Comparison of ENCODE assay signal across 15 cellular contexts in the genomic region with DNA sequence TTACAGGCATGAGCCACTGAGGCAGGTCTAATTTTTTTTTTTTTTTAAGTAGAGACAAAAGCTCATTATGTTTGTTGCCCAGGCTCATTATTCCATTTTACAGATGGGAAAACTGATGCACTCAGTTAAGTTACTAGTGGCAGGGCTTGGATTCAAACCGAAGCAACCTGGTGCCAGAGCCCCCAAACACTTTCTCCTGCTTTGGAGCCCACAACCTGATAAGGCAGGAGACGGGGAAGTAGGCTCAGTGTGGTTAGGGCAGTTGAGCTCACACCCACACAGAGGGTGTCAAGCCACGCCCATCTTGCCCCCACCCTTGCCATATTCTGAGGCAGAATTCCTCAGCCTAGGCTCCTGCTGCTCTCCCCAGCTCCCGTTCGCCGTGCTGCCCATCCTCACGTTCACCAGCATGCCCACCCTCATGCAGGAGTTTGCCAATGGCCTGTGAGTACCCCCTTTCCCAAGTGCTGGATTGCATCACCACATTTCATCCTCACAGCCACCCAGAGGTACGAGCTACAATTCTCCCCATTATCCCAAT. TPM values are rescaled to one million over a fixed set of nuclear protein-coding genes. Genes with fewer than 3 reads are reported as not detected.
A peak's percentile ranks its signal among the peaks of the same experiment; 100 is the strongest.
DNase-seq lines count a peak whose midpoint lies in the region; ATAC-seq, FAIRE-seq and TF ChIP-seq lines count a peak whose summit lies in the region.
"Had no signal": no experiment of that assay in that cellular context is flagged by ENCODE, and none has a peak within 500 bp of the region (broad histone marks: within the 10 kb centered on the region; RNA-seq: fewer than 3 reads in every experiment).

No MANE protein-coding gene starts in this region.

- TF ChIP-seq POLR2A in HepG2 (IDR thresholded peaks at IDR 0.05; ENCODE audit: insufficient read depth in 1 of 2, low read depth in 2 of 2, low read length in 2 of 2): no peak

- no peaks in the 10 kb centered on the region for H3K9me3 ChIP-seq in HepG2 (ENCODE audit: low read length)

- H3K36me3 ChIP-seq in HepG2 (replicated peaks in 1 of 2; ENCODE audit: control insufficient read depth in 1 of 2, insufficient read depth in 2 of 2, low read length in 2 of 2): no peaks in the 10 kb centered on the region

- H3K27me3 ChIP-seq in HepG2 (ENCODE audit: control insufficient read depth in 1 of 2, insufficient read depth in 2 of 2, low read length in 2 of 2): no peaks in the 10 kb centered on the region; a peak in 1 of 5 replicates

- H3K4me2 ChIP-seq in HepG2 (ENCODE audit: low read depth, low read length): peak overlapping the region; percentile 98

- no peak for TF ChIP-seq CTCF in HepG2 (CRISPR knock-in tag; IDR thresholded peaks at IDR 0.05)

- H4K20me1 ChIP-seq in HepG2 (ENCODE audit: insufficient read depth, low read length): no peaks in the 10 kb centered on the region

- DNase-seq in CD1c-positive myeloid dendritic cell (ENCODE audit: extremely low spot score) (peak; percentile 66), GF-D8 (lab: John Stamatoyannopoulos, UW) (peak; percentile 29), SKM-1 (lab: John Stamatoyannopoulos, UW; ENCODE audit: unreplicated experiment) (peak; percentile 41), HepG2 (ENCODE audit: low spot score) (no peak), hippocampal formation (lab: John Stamatoyannopoulos, UW) (no peak), inferior parietal cortex (ENCODE audit: extremely low spot score) (no peak), SHP77 treated with DMSO at 0.1 percent for 48 hours (lab: John Stamatoyannopoulos, UW) (no peak)
- DNase-seq: activated naive CD4-positive, alpha-beta T cell; KG1; left ventricle myocardium superior; NCI-H1930; substantia nigra had no signal

- CTCF ChIA-PET in HepG2 (lab: Yijun Ruan, JAX; ENCODE audit: low intra/inter-chr PET ratio, low total read pairs): no interaction called here

- no peak overlapping the region for H3K9ac ChIP-seq in HepG2 (ENCODE audit: insufficient read depth, low read depth, low read length)

- no peak for ATAC-seq in HepG2
- ATAC-seq in HG02973 (IDR thresholded peaks at IDR 0.05; ENCODE audit: unreplicated experiment): no peak
- ATAC-seq: left ventricle myocardium superior had no signal

- peaks cover 59% of the 10 kb centered on the region for H3K4me1 ChIP-seq in HepG2 (ENCODE audit: insufficient read depth, low read length)

- in situ Hi-C loops in HepG2 (cut with HindIII; ENCODE audit: extremely low pct_ligation_motif_present, low pct_unique_long_range_greater_than_20kb): no loop called here

- no TSS peak for BruUV-seq in HepG2 (replicated peaks; lab: Mats Ljungman, UMichigan)

- no peak for TF ChIP-seq EP300 in HepG2 (IDR thresholded peaks at IDR 0.05; ENCODE audit: low read depth in 2 of 2, low read length in 2 of 2)
- TF ChIP-seq EP300 in HepG2 (CRISPR knock-in tag; IDR thresholded peaks at IDR 0.05; ENCODE audit: borderline replicate concordance): no peak

- no peak overlapping the region for H3K27ac ChIP-seq in HepG2 (ENCODE audit: extremely low read length, insufficient read depth, low read length)

- 40% methylated on average over 8 of the region's 8 CpGs for WGBS in HepG2 (ENCODE audit: low lambda C conversion rate)

- intact Hi-C loops in HepG2 (cut with micrococcal nuclease; ENCODE audit: unreplicated experiment): loop anchor here (10.0 kb wide), 1 partner anchor 209 kb away; no protein-coding TSS in a partner anchor

- peaks cover 15% of the 10 kb centered on the region for H3K79me2 ChIP-seq in HepG2 (ENCODE audit: insufficient read depth, low read length)

- H3K4me3 ChIP-seq in HepG2 (replicated peaks in 1 of 3; ENCODE audit: insufficient read depth in 1 of 3, low read depth in 2 of 3, low read length in 3 of 3): no peak overlapping the region; a peak in 1 of 6 replicates
- H3K4me3 ChIP-seq: skin epidermis had no signal

- POLR2A ChIA-PET in HepG2 (lab: Yijun Ruan, JAX): interaction anchor here (1.2 to 2.6 kb wide), 3 partner anchors 33 to 110 kb away, joined by 3 to 15 read pairs (median 3); no protein-coding TSS in a partner anchor

- no peak overlapping the region for H2AFZ ChIP-seq in HepG2 (ENCODE audit: low read length)

- FAIRE-seq in HepG2 (lab: Jason Lieb, UNC): no peak

- TF ChIP-seq RAD21 in HepG2 (CRISPR knock-in tag; IDR thresholded peaks at IDR 0.05): no peak

RNA-seq across cellular contexts. Expression of gene CTDSP1, which starts 5.8 kb away (rescaled TPM):
- total RNA-seq in HepG2 (2016; rRNA removed; fragmentation: Illumina TruSeq; extraction: Trizol): 78.5 and 91.0 TPM in 2 replicates
- 61.6 and 62.5 TPM in 2 replicates for total RNA-seq in HepG2 (2016; cell fraction: cytosol; rRNA removed; fragmentation: Illumina TruSeq; extraction: Trizol; ENCODE audit: low read depth)
- total RNA-seq in HepG2 (2016; cell fraction: insoluble cytoplasmic fraction; rRNA removed; fragmentation: Illumina TruSeq; extraction: Trizol): 72.7 and 92.2 TPM in 2 replicates
- total RNA-seq in HepG2 (2016; cell fraction: membrane; rRNA removed; fragmentation: Illumina TruSeq; extraction: Trizol): 98.7 and 108 TPM in 2 replicates
- 63.4 and 77.8 TPM in 2 replicates for total RNA-seq in HepG2 (2016; cell fraction: nucleus; rRNA removed; fragmentation: Illumina TruSeq; extraction: Trizol)
- 268 and 270 TPM in 2 replicates for polyA plus RNA-seq in HepG2 (2011; rRNA removed)
- 216 and 257 TPM in 2 replicates for polyA plus RNA-seq in HepG2 (2011; cell fraction: cytosol; rRNA removed)
- 595 and 749 TPM in 2 replicates for polyA plus RNA-seq in HepG2 (2011; cell fraction: nucleus; rRNA removed)
- polyA plus RNA-seq in HepG2 (2012): 72.7 and 87.5 TPM in 2 replicates
- polyA plus RNA-seq in HepG2 (2016; cell fraction: cytosol; fragmentation: Illumina TruSeq; extraction: Trizol; ENCODE audit: low read depth): 60.8 and 65.7 TPM in 2 replicates
- 106 and 117 TPM in 2 replicates for polyA plus RNA-seq in HepG2 (2016; cell fraction: insoluble cytoplasmic fraction; fragmentation: Illumina TruSeq; extraction: Trizol; ENCODE audit: low read depth)
- polyA plus RNA-seq in HepG2 (2016; cell fraction: membrane; fragmentation: Illumina TruSeq; extraction: Trizol; ENCODE audit: low read depth): 114 and 123 TPM in 2 replicates
- polyA plus RNA-seq in HepG2 (2016; cell fraction: nucleus; fragmentation: Illumina TruSeq; extraction: Trizol; ENCODE audit: insufficient read depth, low read depth): 131 and 137 TPM in 2 replicates
- 139 and 364 TPM in 2 replicates for polyA minus RNA-seq in HepG2 (2011; rRNA and poly(A)+ RNA removed; ENCODE audit: low replicate concordance)
- 88.3 and 92.0 TPM in 2 replicates for polyA minus RNA-seq in HepG2 (2011; cell fraction: cytosol; rRNA and poly(A)+ RNA removed)
- 159 and 160 TPM in 2 replicates for polyA minus RNA-seq in HepG2 (2011; cell fraction: nucleus; rRNA and poly(A)+ RNA removed)

RNA-seq across cellular contexts. Expression of gene SLC11A1, which starts 11.7 kb away (rescaled TPM):
- total RNA-seq in HepG2 (2016; rRNA removed; fragmentation: Illumina TruSeq; extraction: Trizol): 0.21 and 0.33 TPM in 2 replicates
- total RNA-seq in HepG2 (2016; cell fraction: cytosol; rRNA removed; fragmentation: Illumina TruSeq; extraction: Trizol; ENCODE audit: low read depth): 0.26 and 0.51 TPM in 2 replicates
- total RNA-seq in HepG2 (2016; cell fraction: insoluble cytoplasmic fraction; rRNA removed; fragmentation: Illumina TruSeq; extraction: Trizol): 0.18 and 0.22 TPM in 2 replicates
- 0.31 TPM in 2 replicates for total RNA-seq in HepG2 (2016; cell fraction: membrane; rRNA removed; fragmentation: Illumina TruSeq; extraction: Trizol)
- 0.19 and 0.71 TPM in 2 replicates for total RNA-seq in HepG2 (2016; cell fraction: nucleus; rRNA removed; fragmentation: Illumina TruSeq; extraction: Trizol)
- 2.3 and 2.5 TPM in 2 replicates for polyA plus RNA-seq in HepG2 (2011; rRNA removed)
- 1.1 and 1.2 TPM in 2 replicates for polyA plus RNA-seq in HepG2 (2011; cell fraction: cytosol; rRNA removed)
- 11.6 and 19.0 TPM in 2 replicates for polyA plus RNA-seq in HepG2 (2011; cell fraction: nucleus; rRNA removed)
- 1.5 and 3.8 TPM in 2 replicates for polyA plus RNA-seq in HepG2 (2012)
- 0.26 and 0.40 TPM in 2 replicates for polyA plus RNA-seq in HepG2 (2016; cell fraction: cytosol; fragmentation: Illumina TruSeq; extraction: Trizol; ENCODE audit: low read depth)
- polyA plus RNA-seq in HepG2 (2016; cell fraction: insoluble cytoplasmic fraction; fragmentation: Illumina TruSeq; extraction: Trizol; ENCODE audit: low read depth): 0.09 and 0.23 TPM in 2 replicates
- 0.26 and 0.42 TPM in 2 replicates for polyA plus RNA-seq in HepG2 (2016; cell fraction: membrane; fragmentation: Illumina TruSeq; extraction: Trizol; ENCODE audit: low read depth)
- 0.23 and 0.79 TPM in 2 replicates for polyA plus RNA-seq in HepG2 (2016; cell fraction: nucleus; fragmentation: Illumina TruSeq; extraction: Trizol; ENCODE audit: insufficient read depth, low read depth)
- polyA minus RNA-seq in HepG2 (2011; rRNA and poly(A)+ RNA removed; ENCODE audit: low replicate concordance): 0.14 and 2.9 TPM in 2 replicates
- polyA minus RNA-seq in HepG2 (2011; cell fraction: cytosol; rRNA and poly(A)+ RNA removed): 0.35 and 1.5 TPM in 2 replicates
- 3.7 and 5.4 TPM in 2 replicates for polyA minus RNA-seq in HepG2 (2011; cell fraction: nucleus; rRNA and poly(A)+ RNA removed)
- total RNA-seq: epithelial cell of proximal tubule had no signal

RNA-seq across cellular contexts. Expression of gene VIL1, which starts 25.1 kb away (rescaled TPM):
- 301 and 337 TPM in 2 replicates for total RNA-seq in HepG2 (2016; rRNA removed; fragmentation: Illumina TruSeq; extraction: Trizol)
- total RNA-seq in HepG2 (2016; cell fraction: cytosol; rRNA removed; fragmentation: Illumina TruSeq; extraction: Trizol; ENCODE audit: low read depth): 59.0 and 67.7 TPM in 2 replicates
- 281 and 313 TPM in 2 replicates for total RNA-seq in HepG2 (2016; cell fraction: insoluble cytoplasmic fraction; rRNA removed; fragmentation: Illumina TruSeq; extraction: Trizol)
- 183 and 224 TPM in 2 replicates for total RNA-seq in HepG2 (2016; cell fraction: membrane; rRNA removed; fragmentation: Illumina TruSeq; extraction: Trizol)
- total RNA-seq in HepG2 (2016; cell fraction: nucleus; rRNA removed; fragmentation: Illumina TruSeq; extraction: Trizol): 188 and 190 TPM in 2 replicates
- polyA plus RNA-seq in HepG2 (2011; rRNA removed): 287 and 352 TPM in 2 replicates
- polyA plus RNA-seq in HepG2 (2011; cell fraction: cytosol; rRNA removed): 169 and 211 TPM in 2 replicates
- polyA plus RNA-seq in HepG2 (2011; cell fraction: nucleus; rRNA removed): 756 and 778 TPM in 2 replicates
- 201 and 249 TPM in 2 replicates for polyA plus RNA-seq in HepG2 (2012)
- polyA plus RNA-seq in HepG2 (2016; cell fraction: cytosol; fragmentation: Illumina TruSeq; extraction: Trizol; ENCODE audit: low read depth): 85.6 and 100 TPM in 2 replicates
- 215 and 265 TPM in 2 replicates for polyA plus RNA-seq in HepG2 (2016; cell fraction: insoluble cytoplasmic fraction; fragmentation: Illumina TruSeq; extraction: Trizol; ENCODE audit: low read depth)
- 117 and 144 TPM in 2 replicates for polyA plus RNA-seq in HepG2 (2016; cell fraction: membrane; fragmentation: Illumina TruSeq; extraction: Trizol; ENCODE audit: low read depth)
- 336 and 399 TPM in 2 replicates for polyA plus RNA-seq in HepG2 (2016; cell fraction: nucleus; fragmentation: Illumina TruSeq; extraction: Trizol; ENCODE audit: insufficient read depth, low read depth)
- polyA minus RNA-seq in HepG2 (2011; rRNA and poly(A)+ RNA removed; ENCODE audit: low replicate concordance): 0.19 and 699 TPM in 2 replicates
- 138 and 156 TPM in 2 replicates for polyA minus RNA-seq in HepG2 (2011; cell fraction: cytosol; rRNA and poly(A)+ RNA removed)
- 112 and 120 TPM in 2 replicates for polyA minus RNA-seq in HepG2 (2011; cell fraction: nucleus; rRNA and poly(A)+ RNA removed)
- total RNA-seq: epithelial cell of proximal tubule, left ventricle myocardium superior had no signal

RNA-seq across cellular contexts. Expression of gene CATIP, which starts 37.2 kb away (rescaled TPM):
- total RNA-seq in HepG2 (2016; rRNA removed; fragmentation: Illumina TruSeq; extraction: Trizol): 0.22 TPM in 1 of 2 replicates, not detected in the other
- 0.35 TPM in 1 of 2 replicates, not detected in the other for total RNA-seq in HepG2 (2016; cell fraction: cytosol; rRNA removed; fragmentation: Illumina TruSeq; extraction: Trizol; ENCODE audit: low read depth)
- 0.15 TPM in 1 of 2 replicates, not detected in the other for total RNA-seq in HepG2 (2016; cell fraction: insoluble cytoplasmic fraction; rRNA removed; fragmentation: Illumina TruSeq; extraction: Trizol)
- 0.38 and 0.49 TPM in 2 replicates for total RNA-seq in HepG2 (2016; cell fraction: membrane; rRNA removed; fragmentation: Illumina TruSeq; extraction: Trizol)
- not detected in 2 replicates for total RNA-seq in HepG2 (2016; cell fraction: nucleus; rRNA removed; fragmentation: Illumina TruSeq; extraction: Trizol)
- polyA plus RNA-seq in HepG2 (2011; rRNA removed): 0.07 and 0.09 TPM in 2 replicates
- 0.09 and 0.15 TPM in 2 replicates for polyA plus RNA-seq in HepG2 (2011; cell fraction: cytosol; rRNA removed)
- polyA plus RNA-seq in HepG2 (2011; cell fraction: nucleus; rRNA removed): 0.48 and 0.87 TPM in 2 replicates
- polyA plus RNA-seq in HepG2 (2012): 0.15 TPM in 1 of 2 replicates, not detected in the other
- not detected in 2 replicates for polyA plus RNA-seq in HepG2 (2016; cell fraction: cytosol; fragmentation: Illumina TruSeq; extraction: Trizol; ENCODE audit: low read depth)
- not detected in 2 replicates for polyA plus RNA-seq in HepG2 (2016; cell fraction: insoluble cytoplasmic fraction; fragmentation: Illumina TruSeq; extraction: Trizol; ENCODE audit: low read depth)
- not detected in 2 replicates for polyA plus RNA-seq in HepG2 (2016; cell fraction: membrane; fragmentation: Illumina TruSeq; extraction: Trizol; ENCODE audit: low read depth)
- polyA plus RNA-seq in HepG2 (2016; cell fraction: nucleus; fragmentation: Illumina TruSeq; extraction: Trizol; ENCODE audit: insufficient read depth, low read depth): not detected in 2 replicates
- 0.36 TPM in 1 of 2 replicates, not detected in the other for polyA minus RNA-seq in HepG2 (2011; rRNA and poly(A)+ RNA removed; ENCODE audit: low replicate concordance)
- polyA minus RNA-seq in HepG2 (2011; cell fraction: cytosol; rRNA and poly(A)+ RNA removed): not detected in 2 replicates
- polyA minus RNA-seq in HepG2 (2011; cell fraction: nucleus; rRNA and poly(A)+ RNA removed): 1.4 TPM in 1 of 2 replicates, not detected in the other
- total RNA-seq: epithelial cell of proximal tubule, left ventricle myocardium superior had no signal

Comparison
In these comparisons a context has a peak if more than half of its experiments do, and no peak if none do; other contexts are left out.
1. DNase-seq: peak in CD1c-positive myeloid dendritic cell (single experiment), GF-D8 (single experiment) and SKM-1 (single experiment); none in HepG2 (single experiment), hippocampal formation (0 of 2), inferior parietal cortex (single experiment) and SHP77 treated with DMSO at 0.1 percent for 48 hours (single experiment).